ENCODE assay signal across 28 cellular contexts in the genomic region with DNA sequence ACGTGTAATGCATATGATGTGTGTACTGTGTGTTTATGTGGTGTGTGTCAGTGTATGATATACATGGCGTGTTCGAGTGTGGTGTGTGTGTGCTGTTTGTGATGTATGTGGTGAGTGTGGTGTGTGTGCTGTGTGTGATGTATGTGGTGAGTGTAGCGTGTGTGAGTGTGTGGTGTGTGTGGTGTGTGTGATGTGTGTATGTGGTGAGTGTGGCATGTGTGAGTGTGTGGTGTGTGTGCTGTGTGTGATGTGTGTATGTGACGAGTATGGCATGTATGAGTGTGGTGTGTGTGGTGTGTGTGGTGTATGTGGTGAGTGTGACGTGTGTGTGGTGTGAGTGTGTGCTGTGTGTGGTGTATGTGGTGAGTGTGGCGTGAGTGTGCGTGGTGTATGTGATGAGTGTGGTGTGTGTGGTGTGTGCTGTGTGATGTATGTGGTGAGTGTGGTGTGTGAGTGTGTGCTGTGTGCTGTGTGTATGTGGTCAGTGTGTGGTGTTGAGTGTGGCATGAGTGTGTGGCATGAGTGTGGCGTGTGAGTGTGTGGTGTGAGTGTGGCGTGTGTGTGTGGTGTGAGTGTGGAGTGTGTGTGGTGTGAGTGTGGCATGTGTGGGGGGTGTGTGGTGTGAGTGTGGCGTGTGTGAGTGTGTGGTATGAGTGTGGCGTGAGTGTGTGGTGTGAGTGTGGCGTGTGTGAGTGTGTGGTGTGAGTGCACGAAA.
"Had no signal": no experiment of that assay in that cellular context is flagged by ENCODE, and none has a peak within 500 bp of the region (broad histone marks: within the 10 kb centered on the region; RNA-seq: fewer than 3 reads in every experiment).

No MANE protein-coding gene starts in this region.

- H3K27ac ChIP-seq: gastrocnemius medialis, neural progenitor cell, testis had no signal

- H3K27me3 ChIP-seq: gastrocnemius medialis, neural progenitor cell, testis had no signal

- H3K4me3 Mint-ChIP-seq: activated CD4-positive, alpha-beta memory T cell treated with anti-CD3 and anti-CD28 coated beads, Interleukin-2, amount 10 ng/mL, durations not matched to agents 7 days and 5 days; activated CD8-positive, alpha-beta memory T cell treated with anti-CD3 and anti-CD28 coated beads, Interleukin-2, amount 10 ng/mL, durations not matched to agents 7 days and 5 days; activated naive CD4-positive, alpha-beta T cell treated with anti-CD3 and anti-CD28 coated beads, Interleukin-2, amount 50 U/mL, for 24 hours; brain; mesothelial cell of epicardium; naive thymus-derived CD8-positive, alpha-beta T cell; neural progenitor cell; stimulated activated naive B cell treated with anti-CD40 and anti-IgM and Interleukin-4, amounts not matched to agents 10 μg/mL and 1 μg/mL and 100 μg/mL, for 72 hours; T-helper 1 cell treated with Interleukin-12 subunit alpha and Interleukin-12 subunit beta and Interleukin-4 antibody, amounts not matched to agents 30 μg/mL and 1 μg/mL, for 36 hours; type B pancreatic cell had no signal

- H3K9me3 ChIP-seq: gastrocnemius medialis, testis had no signal

- H3K27me3 Mint-ChIP-seq: activated CD4-positive, alpha-beta memory T cell treated with anti-CD3 and anti-CD28 coated beads, Interleukin-2, amount 10 ng/mL, durations not matched to agents 7 days and 5 days; activated naive CD4-positive, alpha-beta T cell treated with anti-CD3 and anti-CD28 coated beads, Interleukin-2, amount 50 U/mL, for 24 hours; brain; progenitor cell of endocrine pancreas; stimulated activated naive B cell treated with anti-CD40 and anti-IgM and Interleukin-4, amounts not matched to agents 10 μg/mL and 1 μg/mL and 100 μg/mL, for 72 hours; type B pancreatic cell had no signal

- ATAC-seq: gastrocnemius medialis; left ventricle myocardium superior; naive thymus-derived CD8-positive, alpha-beta T cell; stimulated activated naive B cell treated with anti-CD40 and anti-IgM and Interleukin-4, amounts not matched to agents 10 μg/mL and 1 μg/mL and 100 μg/mL, for 72 hours had no signal

- H3K9me3 Mint-ChIP-seq: activated CD4-positive, alpha-beta memory T cell treated with anti-CD3 and anti-CD28 coated beads, Interleukin-2, amount 10 ng/mL, durations not matched to agents 7 days and 5 days; activated naive CD4-positive, alpha-beta T cell treated with anti-CD3 and anti-CD28 coated beads, Interleukin-2, amount 50 U/mL, for 24 hours; stimulated activated naive B cell treated with anti-CD40 and anti-IgM and Interleukin-4, amounts not matched to agents 10 μg/mL and 1 μg/mL and 100 μg/mL, for 72 hours; T-helper 1 cell treated with Interleukin-12 subunit alpha and Interleukin-12 subunit beta and Interleukin-4 antibody, amounts not matched to agents 30 μg/mL and 1 μg/mL, for 36 hours; type B pancreatic cell had no signal

- H3K27ac Mint-ChIP-seq: activated CD4-positive, alpha-beta memory T cell treated with anti-CD3 and anti-CD28 coated beads, Interleukin-2, amount 10 ng/mL, durations not matched to agents 7 days and 5 days; activated CD8-positive, alpha-beta memory T cell treated with anti-CD3 and anti-CD28 coated beads, Interleukin-2, amount 10 ng/mL, durations not matched to agents 7 days and 5 days; activated naive CD4-positive, alpha-beta T cell treated with anti-CD3 and anti-CD28 coated beads, Interleukin-2, amount 50 U/mL, for 24 hours; brain; mesothelial cell of epicardium; naive thymus-derived CD8-positive, alpha-beta T cell; neural progenitor cell; progenitor cell of endocrine pancreas; stimulated activated naive B cell treated with anti-CD40 and anti-IgM and Interleukin-4, amounts not matched to agents 10 μg/mL and 1 μg/mL and 100 μg/mL, for 72 hours; T-helper 1 cell treated with Interleukin-12 subunit alpha and Interleukin-12 subunit beta and Interleukin-4 antibody, amounts not matched to agents 30 μg/mL and 1 μg/mL, for 36 hours; type B pancreatic cell had no signal

- H3K4me1 Mint-ChIP-seq: activated CD4-positive, alpha-beta memory T cell treated with anti-CD3 and anti-CD28 coated beads, Interleukin-2, amount 10 ng/mL, durations not matched to agents 7 days and 5 days; activated CD8-positive, alpha-beta memory T cell treated with anti-CD3 and anti-CD28 coated beads, Interleukin-2, amount 10 ng/mL, durations not matched to agents 7 days and 5 days; activated naive CD4-positive, alpha-beta T cell treated with anti-CD3 and anti-CD28 coated beads, Interleukin-2, amount 50 U/mL, for 24 hours; brain; mesothelial cell of epicardium; naive thymus-derived CD8-positive, alpha-beta T cell; neural progenitor cell; stimulated activated naive B cell treated with anti-CD40 and anti-IgM and Interleukin-4, amounts not matched to agents 10 μg/mL and 1 μg/mL and 100 μg/mL, for 72 hours had no signal

- H2AFZ ChIP-seq: neural progenitor cell had no signal

- H3K9ac ChIP-seq: neural progenitor cell had no signal

- H3K4me1 ChIP-seq: gastrocnemius medialis, neural progenitor cell, testis had no signal

- H3K36me3 Mint-ChIP-seq: activated CD8-positive, alpha-beta memory T cell treated with anti-CD3 and anti-CD28 coated beads, Interleukin-2, amount 10 ng/mL, durations not matched to agents 7 days and 5 days; activated naive CD4-positive, alpha-beta T cell treated with anti-CD3 and anti-CD28 coated beads, Interleukin-2, amount 50 U/mL, for 24 hours; brain; mesothelial cell of epicardium; neural progenitor cell; type B pancreatic cell had no signal

- H3K4me3 ChIP-seq: gastrocnemius medialis, neural progenitor cell, testis had no signal

- H3K4me2 ChIP-seq: neural progenitor cell had no signal

- H3K36me3 ChIP-seq: gastrocnemius medialis, neural progenitor cell had no signal

- DNase-seq: activated CD4-positive, alpha-beta memory T cell treated with anti-CD3 and anti-CD28 coated beads, Interleukin-2, amount 10 ng/mL, durations not matched to agents 7 days and 5 days; activated CD4-positive, alpha-beta T cell treated with anti-CD3 and anti-CD28 coated beads for 4 hours; activated CD4-positive, CD25-positive, alpha-beta regulatory T cell; activated CD8-positive, alpha-beta memory T cell treated with anti-CD3 and anti-CD28 coated beads, Interleukin-2, amount 10 ng/mL, durations not matched to agents 7 days and 5 days; activated gamma-delta T cell; activated T-cell treated with anti-CD3 and anti-CD28 coated beads for 4 hours; anterior cingulate cortex; central memory CD4-positive, alpha-beta T cell; dermis blood vessel endothelial cell; effector CD8-positive, alpha-beta T cell; gastrocnemius medialis; head of caudate nucleus; hypothalamus; left ventricle myocardium superior; mammary epithelial cell; naive thymus-derived CD8-positive, alpha-beta T cell; retina; stimulated activated CD4-positive, alpha-beta T cell treated with anti-CD3 and anti-CD28 coated beads, Interleukin-2, amount 100 ng/mL, for 48 hours; stimulated activated CD8-positive, alpha-beta memory T cell treated with anti-CD3 and anti-CD28 coated beads, Interleukin-4, amount 100 ng/mL, for 48 hours; stimulated activated naive B cell treated with anti-CD40 and anti-IgM and Interleukin-4, amounts not matched to agents 10 μg/mL and 1 μg/mL and 100 μg/mL, for 72 hours; testis had no signal
